Comparison of ENCODE assay signal across 28 cellular contexts in the genomic region with DNA sequence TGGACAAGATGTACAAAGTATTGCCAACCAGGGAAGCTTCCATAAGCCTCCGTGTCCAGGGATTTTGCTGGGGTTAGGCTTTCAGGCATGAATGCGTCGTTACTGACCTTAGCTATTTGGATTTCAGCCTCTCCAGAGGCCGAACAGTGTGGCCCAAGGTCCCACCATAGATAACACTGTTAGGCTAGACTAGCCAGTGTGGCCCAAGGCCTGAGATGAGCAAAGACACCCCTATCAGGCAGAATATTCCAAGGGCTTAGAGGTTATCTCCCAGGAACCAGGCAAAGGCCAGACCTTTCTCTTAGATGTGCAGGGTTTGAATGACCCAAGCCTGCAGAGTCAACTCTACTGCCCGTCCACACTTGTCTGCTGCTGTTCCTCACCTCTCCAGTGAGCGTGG.
DNase-seq lines count a peak whose midpoint lies in the region; ATAC-seq, FAIRE-seq and TF ChIP-seq lines count a peak whose summit lies in the region.
"Had no signal": no experiment of that assay in that cellular context is flagged by ENCODE, and none has a peak within 500 bp of the region (broad histone marks: within the 10 kb centered on the region; RNA-seq: fewer than 3 reads in every experiment).

No MANE protein-coding gene starts in this region.

- H2BK12ac ChIP-seq in neuronal stem cell (ENCODE audit: low read length), result no peak overlapping the region

- no peak for DNase-seq in HepG2 (ENCODE audit: low spot score)
- no peak for DNase-seq in right lobe of liver
- no peak for DNase-seq in neuronal stem cell (ENCODE audit: low spot score)
- DNase-seq in substantia nigra (lab: John Stamatoyannopoulos, UW), result no peak
- DNase-seq in NOMO-1 (lab: John Stamatoyannopoulos, UW; ENCODE audit: unreplicated experiment in 2 of 2), result no peak
- DNase-seq in central memory CD4-positive, alpha-beta T cell, result no peak
- DNase-seq: ACHN; C1 segment of cervical spinal cord; CD4-positive, alpha-beta memory T cell; COR-L47; KBM-7; MV-4-11; NCI-H1105; NCI-H146; NCI-H1930; NCI-H2107; NCI-H446; NCI-H524 treated with DMSO at 0.1 percent for 48 hours; NCI-H774; NK-92 treated with Interleukin-12 subunit alpha and Interleukin-12 subunit beta, amount 100 ng/mL, for 24 hours; SHP77 had no signal

- H3K27ac ChIP-seq in HepG2 (ENCODE audit: extremely low read length, insufficient read depth, low read length) (no peak overlapping the region), right lobe of liver (no peak overlapping the region), neuronal stem cell (replicated peaks; ENCODE audit: low read length) (no peak overlapping the region), substantia nigra (ENCODE audit: low read depth, low read length, poor library complexity, severe bottlenecking) (no peak overlapping the region)
- H3K27ac ChIP-seq: 22Rv1, HL-60, RWPE1 had no signal

- peaks cover 13% of the 10 kb centered on the region for H3K4me1 ChIP-seq in HepG2 (ENCODE audit: insufficient read depth, low read length)
- no peaks in the 10 kb centered on the region for H3K4me1 ChIP-seq in right lobe of liver
- no peaks in the 10 kb centered on the region for H3K4me1 ChIP-seq in neuronal stem cell (ENCODE audit: control insufficient read depth in 2 of 2, insufficient read depth in 1 of 2, low read depth in 1 of 2, low read length in 2 of 2)

- no peaks in the 10 kb centered on the region for H3K79me1 ChIP-seq in neuronal stem cell (ENCODE audit: low read depth, low read length)

- FAIRE-seq in HepG2 (lab: Jason Lieb, UNC), result no peak
- FAIRE-seq: G401.6 had no signal

- H3K23ac ChIP-seq in neuronal stem cell (ENCODE audit: low read depth, low read length, poor library complexity), result no peak overlapping the region

- H3K27me3 Mint-ChIP-seq in dendritic cell treated with granulocyte-macrophage colony-stimulating factor and Interleukin-4, amounts not matched to agents 40 ng/mL and 50 ng/mL, for 4 days, result peaks cover 16% of the 10 kb centered on the region

- peaks cover 41% of the 10 kb centered on the region for H3K4me1 Mint-ChIP-seq in dendritic cell treated with granulocyte-macrophage colony-stimulating factor and Interleukin-4, amounts not matched to agents 40 ng/mL and 50 ng/mL, for 4 days (ENCODE audit: low read depth)
- H3K4me1 Mint-ChIP-seq: CD4-positive, alpha-beta memory T cell had no signal

- no peak overlapping the region for H2AK5ac ChIP-seq in neuronal stem cell (ENCODE audit: low read depth, low read length)

- no peak overlapping the region for H4K91ac ChIP-seq in neuronal stem cell (ENCODE audit: low read depth, low read length, poor library complexity)

- no peak overlapping the region for H4K8ac ChIP-seq in neuronal stem cell (ENCODE audit: low read depth, low read length)

- no peak overlapping the region for H2BK15ac ChIP-seq in neuronal stem cell (ENCODE audit: low read length)

- H3K4me2 ChIP-seq in HepG2 (ENCODE audit: low read depth, low read length) (no peak overlapping the region), neuronal stem cell (ENCODE audit: insufficient read depth, low read length, poor library complexity, severe bottlenecking) (no peak overlapping the region)

- H3K4me3 ChIP-seq in HepG2 (replicated peaks in 1 of 3; ENCODE audit: insufficient read depth in 1 of 3, low read depth in 2 of 3, low read length in 3 of 3) (no peak overlapping the region), right lobe of liver (no peak overlapping the region), neuronal stem cell (ENCODE audit: low read length in 2 of 2) (no peak overlapping the region)

- peaks cover 9% of the 10 kb centered on the region for H3K9me3 Mint-ChIP-seq in dendritic cell treated with granulocyte-macrophage colony-stimulating factor and Interleukin-4, amounts not matched to agents 40 ng/mL and 50 ng/mL, for 4 days

- intact Hi-C loops in HepG2 (cut with micrococcal nuclease; ENCODE audit: unreplicated experiment), result no loop called here
- intact Hi-C loops in right lobe of liver (cut with DNase I), result no loop called here
- intact Hi-C loops in dendritic cell treated with granulocyte-macrophage colony-stimulating factor and Interleukin-4, amounts not matched to agents 40 ng/mL and 50 ng/mL, for 4 days (cut with micrococcal nuclease), result no loop called here

- TF ChIP-seq EP300 in HepG2 (IDR thresholded peaks at IDR 0.05; ENCODE audit: low read depth in 2 of 2, low read length in 2 of 2) (no peak), HepG2 (CRISPR knock-in tag; IDR thresholded peaks at IDR 0.05; ENCODE audit: borderline replicate concordance) (no peak)

- no peaks in the 10 kb centered on the region for H4K20me1 ChIP-seq in HepG2 (ENCODE audit: insufficient read depth, low read length)

- POLR2A ChIA-PET in HepG2 (lab: Yijun Ruan, JAX), result no interaction called here

- no peak overlapping the region for H3K18ac ChIP-seq in neuronal stem cell (ENCODE audit: low read length)

- peak overlapping the region; percentile 21 for H3K27ac Mint-ChIP-seq in dendritic cell treated with granulocyte-macrophage colony-stimulating factor and Interleukin-4, amounts not matched to agents 40 ng/mL and 50 ng/mL, for 4 days

- H2AFZ ChIP-seq in HepG2 (ENCODE audit: low read length), result no peak overlapping the region
- H2AFZ ChIP-seq in neuronal stem cell (ENCODE audit: low read length), result peak overlapping the region; percentile 39

- H3K9me3 ChIP-seq in HepG2 (ENCODE audit: low read length) (no peaks in the 10 kb centered on the region), right lobe of liver (no peaks in the 10 kb centered on the region), neuronal stem cell (replicated peaks in 1 of 2; ENCODE audit: control insufficient read depth in 2 of 2, insufficient read depth in 1 of 2, low read depth in 1 of 2, low read length in 2 of 2) (peaks cover 7 to 11% of the 10 kb centered on the region in 2 donors)

- peaks cover 0 to 11% of the 10 kb centered on the region in 2 experiments; a peak in 2 of 5 replicates for H3K27me3 ChIP-seq in HepG2 (ENCODE audit: control insufficient read depth in 1 of 2, insufficient read depth in 2 of 2, low read length in 2 of 2)
- no peaks in the 10 kb centered on the region for H3K27me3 ChIP-seq in right lobe of liver
- H3K27me3 ChIP-seq in neuronal stem cell (ENCODE audit: control insufficient read depth in 3 of 3, insufficient read depth in 3 of 3, low read depth in 1 of 3, low read length in 3 of 3), result peaks cover 0 to 10% (median 0%) of the 10 kb centered on the region in 3 experiments

- no TSS peak for BruUV-seq in HepG2 (replicated peaks; lab: Mats Ljungman, UMichigan)

- no peak for TF ChIP-seq CTCF in HepG2 (CRISPR knock-in tag; IDR thresholded peaks at IDR 0.05)
- no peak for TF ChIP-seq CTCF in right lobe of liver (IDR thresholded peaks at IDR 0.05)

- no peaks in the 10 kb centered on the region for H3K36me3 Mint-ChIP-seq in dendritic cell treated with granulocyte-macrophage colony-stimulating factor and Interleukin-4, amounts not matched to agents 40 ng/mL and 50 ng/mL, for 4 days (ENCODE audit: low read depth)
- H3K36me3 Mint-ChIP-seq: CD4-positive, alpha-beta memory T cell had no signal

- H3K14ac ChIP-seq in neuronal stem cell (ENCODE audit: low read length), result no peak overlapping the region

- ATAC-seq in HepG2 (peak; percentile 59), right lobe of liver (no peak)
- ATAC-seq: HCT116, Panc1 had no signal

- H3K9ac ChIP-seq in HepG2 (ENCODE audit: insufficient read depth, low read depth, low read length) (no peak overlapping the region), neuronal stem cell (ENCODE audit: low read depth, low read length, poor library complexity) (peak overlapping the region; percentile 53)

- H3K79me2 ChIP-seq in HepG2 (ENCODE audit: insufficient read depth, low read length), result no peaks in the 10 kb centered on the region

- TF ChIP-seq POLR2A in HepG2 (IDR thresholded peaks at IDR 0.05; ENCODE audit: insufficient read depth in 1 of 2, low read depth in 2 of 2, low read length in 2 of 2), result no peak
- no peak for TF ChIP-seq POLR2A in right lobe of liver (IDR thresholded peaks at IDR 0.05)

- no peak overlapping the region for H3K4ac ChIP-seq in neuronal stem cell (ENCODE audit: low read length)

- 46% methylated on average over 4 of the region's 6 CpGs for WGBS in HepG2 (ENCODE audit: low lambda C conversion rate)
- WGBS in right lobe of liver (ENCODE audit: insufficient coverage, low coverage, low lambda C conversion rate, missing lambda C conversion rate), result 93% methylated on average over 4 of the region's 6 CpGs
- WGBS in neuronal stem cell (ENCODE audit: extremely low coverage in 2 of 2, insufficient read length in 2 of 2, insufficient replicate concordance in 1 of 2), 2 donors, result no CpG with 5 or more reads among the region's 6 CpGs

- in situ Hi-C loops in HepG2 (cut with HindIII; ENCODE audit: extremely low pct_ligation_motif_present, low pct_unique_long_range_greater_than_20kb), result no loop called here

- TF ChIP-seq RAD21 in HepG2 (CRISPR knock-in tag; IDR thresholded peaks at IDR 0.05), result no peak

- CTCF ChIA-PET in HepG2 (lab: Yijun Ruan, JAX; ENCODE audit: low intra/inter-chr PET ratio, low total read pairs), result no interaction called here

- no peak overlapping the region for H3K4me3 Mint-ChIP-seq in dendritic cell treated with granulocyte-macrophage colony-stimulating factor and Interleukin-4, amounts not matched to agents 40 ng/mL and 50 ng/mL, for 4 days
- H3K4me3 Mint-ChIP-seq: CD4-positive, alpha-beta memory T cell had no signal

- no peaks in the 10 kb centered on the region for H3K36me3 ChIP-seq in HepG2 (replicated peaks in 1 of 2; ENCODE audit: control insufficient read depth in 1 of 2, insufficient read depth in 2 of 2, low read length in 2 of 2)
- H3K36me3 ChIP-seq in right lobe of liver, result no peaks in the 10 kb centered on the region
- H3K36me3 ChIP-seq in neuronal stem cell (replicated peaks in 1 of 2; ENCODE audit: control insufficient read depth in 2 of 2, insufficient read depth in 2 of 2, low read length in 2 of 2), result no peaks in the 10 kb centered on the region

- no peak overlapping the region for H2BK120ac ChIP-seq in neuronal stem cell (ENCODE audit: low read depth, low read length)

- no peak overlapping the region for H2BK5ac ChIP-seq in neuronal stem cell (ENCODE audit: low read length)
